ENCODE assay signal across 9 cellular contexts in genomic region chr6:1604991-1605821, GRCh38. TPM values are rescaled to one million over a fixed set of nuclear protein-coding genes. Genes with fewer than 3 reads are reported as not detected.
DNase-seq lines count a peak whose midpoint lies in the region; ATAC-seq, FAIRE-seq and TF ChIP-seq lines count a peak whose summit lies in the region.
"Had no signal": no experiment of that assay in that cellular context is flagged by ENCODE, and none has a peak within 500 bp of the region (broad histone marks: within the 10 kb centered on the region; RNA-seq: fewer than 3 reads in every experiment).

No MANE protein-coding gene starts in this region.

- 3 to 18% (median 6%) methylated on average over 31 to 65 of the region's 65 CpGs for WGBS in stomach, 5 donors

- H3K4me3 Mint-ChIP-seq in activated CD4-positive, alpha-beta T cell treated with anti-CD3 and anti-CD28 coated beads, Interleukin-2, amount 10 ng/mL, durations not matched to agents 7 days and 5 days = no peak overlapping the region

- in situ Hi-C loops in astrocyte of the spinal cord (cut with HindIII; ENCODE audit: low sequenced_read_pairs) = no loop called here

- DNase-seq in activated CD4-positive, alpha-beta T cell treated with anti-CD3 and anti-CD28 coated beads, Interleukin-2, amount 10 ng/mL, durations not matched to agents 7 days and 5 days = no peak
- no peak for DNase-seq in activated CD4-positive, alpha-beta T cell treated with anti-CD3 and anti-CD28 coated beads for 48 hours
- DNase-seq in astrocyte of the spinal cord (ENCODE audit: low read depth, low spot score) = peak; percentile 7
- DNase-seq in left lung = no peak
- DNase-seq in stomach = no peak
- no peak for DNase-seq in GM19239 (ENCODE audit: insufficient read length, low spot score)

- intact Hi-C loops in left lung (cut with DNase I) (loop anchor here in 1 of 2 donors (5.0 to 10.0 kb wide), 5 partner anchors 80 to 840 kb away; no protein-coding TSS in a partner anchor), stomach (cut with DNase I; ENCODE audit: low total_unique reads) (loop anchor here (5.0 kb wide), 1 partner anchor 497 kb away; no protein-coding TSS in a partner anchor)

- CTCF ChIA-PET in activated CD4-positive, alpha-beta T cell treated with anti-CD3 and anti-CD28 coated beads, Interleukin-2, amount 10 ng/mL, durations not matched to agents 7 days and 5 days (lab: Charles Lee) = interaction anchor here (0.6 to 0.7 kb wide), 2 partner anchors 13 kb away, joined by 3 to 4 read pairs; no protein-coding TSS in a partner anchor

- no peak for FAIRE-seq in GM19239 (lab: Jason Lieb, UNC)
- FAIRE-seq: islet of Langerhans had no signal

- H3K9me3 ChIP-seq in left lung (no peaks in the 10 kb centered on the region), stomach (peaks cover 0 to 4% (median 0%) of the 10 kb centered on the region in 4 donors)

- peaks cover 4% of the 10 kb centered on the region for H3K36me3 Mint-ChIP-seq in activated CD4-positive, alpha-beta T cell treated with anti-CD3 and anti-CD28 coated beads, Interleukin-2, amount 10 ng/mL, durations not matched to agents 7 days and 5 days (ENCODE audit: low read depth)

- H3K4me3 ChIP-seq in astrocyte of the spinal cord (ENCODE audit: low read depth, low read length) = no peak overlapping the region
- peak overlapping the region; percentile 36 for H3K4me3 ChIP-seq in left lung
- H3K4me3 ChIP-seq in stomach = peak overlapping the region; percentile 36 to 62 (median 50)

- H3K36me3 ChIP-seq in left lung (no peaks in the 10 kb centered on the region), stomach (no peaks in the 10 kb centered on the region)

- POLR2A ChIA-PET in activated CD4-positive, alpha-beta T cell treated with anti-CD3 and anti-CD28 coated beads, Interleukin-2, amount 10 ng/mL, durations not matched to agents 7 days and 5 days (lab: Charles Lee) = no interaction called here

- H3K9me3 Mint-ChIP-seq in activated CD4-positive, alpha-beta T cell treated with anti-CD3 and anti-CD28 coated beads, Interleukin-2, amount 10 ng/mL, durations not matched to agents 7 days and 5 days = no peaks in the 10 kb centered on the region

- peaks cover 85 to 99% of the 10 kb centered on the region in 2 donors for H3K27me3 ChIP-seq in left lung
- H3K27me3 ChIP-seq in stomach = peaks cover 54 to 97% (median 84%) of the 10 kb centered on the region in 3 donors

- TF ChIP-seq POLR2A in stomach (IDR thresholded peaks at IDR 0.05) = no peak

- no peak for TF ChIP-seq CTCF in astrocyte of the spinal cord (IDR thresholded peaks at IDR 0.05; ENCODE audit: low read depth, low read length)
- TF ChIP-seq CTCF in left lung (IDR thresholded peaks at IDR 0.05) = no peak
- TF ChIP-seq CTCF in stomach (IDR thresholded peaks at IDR 0.05) = no peak

- H3K4me1 ChIP-seq in left lung (peaks cover 17 to 43% of the 10 kb centered on the region in 2 donors), stomach (peaks cover 39 to 63% (median 59%) of the 10 kb centered on the region in 4 donors)

- H3K4me1 Mint-ChIP-seq in activated CD4-positive, alpha-beta T cell treated with anti-CD3 and anti-CD28 coated beads, Interleukin-2, amount 10 ng/mL, durations not matched to agents 7 days and 5 days = peaks cover 26% of the 10 kb centered on the region

- H3K27ac ChIP-seq in left lung (no peak overlapping the region), stomach (no peak overlapping the region)

- ATAC-seq in left lung (peak; percentile 4), GM21381 (IDR thresholded peaks at IDR 0.05; ENCODE audit: unreplicated experiment) (no peak), HG03439 (IDR thresholded peaks at IDR 0.05; ENCODE audit: unreplicated experiment) (no peak)

- H3K27me3 Mint-ChIP-seq in activated CD4-positive, alpha-beta T cell treated with anti-CD3 and anti-CD28 coated beads, Interleukin-2, amount 10 ng/mL, durations not matched to agents 7 days and 5 days = peaks cover 72% of the 10 kb centered on the region

- TF ChIP-seq EP300 in stomach (IDR thresholded peaks at IDR 0.05) = no peak

- peak overlapping the region; percentile 46 for H3K27ac Mint-ChIP-seq in activated CD4-positive, alpha-beta T cell treated with anti-CD3 and anti-CD28 coated beads, Interleukin-2, amount 10 ng/mL, durations not matched to agents 7 days and 5 days

RNA-seq across cellular contexts. Expression of gene FOXC1, which starts 4.5 kb away (rescaled TPM):
- total RNA-seq in activated CD4-positive, alpha-beta T cell treated with anti-CD3 and anti-CD28 coated beads, Interleukin-2, amount 10 ng/mL, durations not matched to agents 7 days and 5 days = not detected
- total RNA-seq in left lung (1 to 10 TPM; 1.8 to 3.4 TPM), stomach (1 to 10 TPM; 2.0 to 8.3 (median 4.7) TPM)
- polyA plus RNA-seq in stomach = 1 to 10 TPM in 1 of 3 donors, under 1 TPM in 2; 0.25 to 1.7 (median 0.31) TPM
